8 cellular contexts compared by ENCODE assay signal in genomic region chr3:194344012-194344411, GRCh38. TPM values are rescaled to one million over a fixed set of nuclear protein-coding genes. Genes with fewer than 3 reads are reported as not detected.
DNase-seq lines count a peak whose midpoint lies in the region; ATAC-seq and TF ChIP-seq lines count a peak whose summit lies in the region.

No MANE protein-coding gene starts in this region.

- no peaks in the 10 kb centered on the region for H3K9me3 ChIP-seq in left lung

- in situ Hi-C loops in GM13977 (cut with MboI; ENCODE audit: low pct_unique_long_range_greater_than_20kb, low sequenced_read_pairs, unreplicated experiment) = no loop called here

- DNase-seq in AG08395 (ENCODE audit: low spot score) (peak; percentile 62), GM13977 (ENCODE audit: low spot score) (peak; percentile 87), NCI-H1105 treated with DMSO at 0.1 percent for 48 hours (lab: John Stamatoyannopoulos, UW) (peak; percentile 48), cardiac fibroblast (ENCODE audit: low read depth in 2 of 2) (peak; percentile 68 to 70), left lung (peak in 1 of 2 donors; percentile 76)
- DNase-seq in activated CD4-positive, CD25-positive, alpha-beta regulatory T cell treated with anti-CD3 and anti-CD28 coated beads, Interleukin-2, amount 50 U/mL, for 16 hours (ENCODE audit: low read depth, low spot score) = peak; percentile 37
- DNase-seq in stimulated activated CD4-positive, alpha-beta T cell treated with anti-CD3 and anti-CD28 coated beads, TNF-alpha, amount 100 ng/mL, for 1 hour (ENCODE audit: low read depth in 3 of 3, low spot score in 1 of 3) = peak; percentile 15 to 64 (median 48)

- no peaks in the 10 kb centered on the region for H3K36me3 ChIP-seq in left lung

- H3K4me1 ChIP-seq in left lung = no peaks in the 10 kb centered on the region

- no peak overlapping the region for H3K27ac ChIP-seq in left lung

- H3K4me3 ChIP-seq in cardiac fibroblast (replicated peaks in 1 of 2; ENCODE audit: low read depth in 2 of 2, low read length in 2 of 2) = no peak overlapping the region
- no peak overlapping the region for H3K4me3 ChIP-seq in left lung

- H3K27me3 ChIP-seq in left lung = peaks cover 0 to 28% of the 10 kb centered on the region in 2 donors

- intact Hi-C loops in left lung (cut with DNase I) = loop anchor here in 1 of 2 donors (5.0 kb wide), 1 partner anchor 53 kb away; the partner anchor contains the start of gene GP5

- peak; percentile 86 for ATAC-seq in left lung
- no peak for ATAC-seq in GM18868 (IDR thresholded peaks at IDR 0.05; ENCODE audit: unreplicated experiment)

- peak; percentile 96 for TF ChIP-seq CTCF in GM13977 (IDR thresholded peaks at IDR 0.05; ENCODE audit: extremely low read depth, insufficient read depth, missing control alignments)
- TF ChIP-seq CTCF in cardiac fibroblast (IDR thresholded peaks at IDR 0.05; ENCODE audit: low read depth, low read length) = peak; percentile 97
- peak; percentile 87 to 95 for TF ChIP-seq CTCF in left lung (IDR thresholded peaks at IDR 0.05)

RNA-seq across cellular contexts. Expression of gene CPN2, which starts 7.1 kb away (rescaled TPM):
- total RNA-seq in left lung = not detected

RNA-seq across cellular contexts. Expression of gene LRRC15, which starts 25.5 kb away (rescaled TPM):
- 1 to 10 TPM in 1 of 2 donors, under 1 TPM in 1; 0.42 to 6.2 TPM for total RNA-seq in left lung

RNA-seq across cellular contexts. Expression of gene GP5, which starts 55.1 kb away (rescaled TPM):
- under 1 TPM; 0.15 to 0.16 TPM for total RNA-seq in left lung
